ENCODE assay signal across 1 cellular context in the genomic region with DNA sequence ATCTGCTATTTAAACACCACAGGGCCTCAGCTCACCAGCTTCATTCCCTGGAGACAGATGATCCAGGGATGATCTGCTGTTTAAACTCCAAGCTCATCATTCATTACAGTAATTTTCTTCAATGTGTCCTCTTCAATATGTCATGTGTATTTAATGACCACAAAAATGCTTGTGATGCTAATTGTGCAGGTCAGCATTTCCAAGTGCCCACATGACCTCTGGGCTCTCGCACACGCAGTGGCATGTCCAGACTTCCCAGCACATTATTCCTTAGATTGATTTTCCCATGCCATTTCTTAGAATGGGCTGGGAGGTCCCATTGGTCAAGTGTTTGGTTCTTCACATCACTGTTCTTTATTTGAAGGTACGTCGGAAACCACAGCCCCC.
TF ChIP-seq lines count a peak whose summit lies in the region.

No MANE protein-coding gene starts in this region.

TF ChIP-seq in HepG2, 621 proteins besides CTCF, POLR2A, EP300 and RAD21:
- TF ChIP-seq HNRNPH1 (optimal IDR thresholded peaks at IDR 0.05; ENCODE audit: low read depth, low read length) (no peak), MAFK (conservative IDR thresholded peaks at IDR 0.05 in 1 of 2, IDR thresholded peaks at IDR 0.05 in 1 of 2; ENCODE audit: low read length in 2 of 2) (peak; percentile 67 to 73), MAFF (IDR thresholded peaks at IDR 0.05; ENCODE audit: low read depth, low read length) (peak; percentile 63), ARHGAP35 (CRISPR knock-in tag; IDR thresholded peaks at IDR 0.05; ENCODE audit: borderline replicate concordance) (no peak)
